In the genomic region with DNA sequence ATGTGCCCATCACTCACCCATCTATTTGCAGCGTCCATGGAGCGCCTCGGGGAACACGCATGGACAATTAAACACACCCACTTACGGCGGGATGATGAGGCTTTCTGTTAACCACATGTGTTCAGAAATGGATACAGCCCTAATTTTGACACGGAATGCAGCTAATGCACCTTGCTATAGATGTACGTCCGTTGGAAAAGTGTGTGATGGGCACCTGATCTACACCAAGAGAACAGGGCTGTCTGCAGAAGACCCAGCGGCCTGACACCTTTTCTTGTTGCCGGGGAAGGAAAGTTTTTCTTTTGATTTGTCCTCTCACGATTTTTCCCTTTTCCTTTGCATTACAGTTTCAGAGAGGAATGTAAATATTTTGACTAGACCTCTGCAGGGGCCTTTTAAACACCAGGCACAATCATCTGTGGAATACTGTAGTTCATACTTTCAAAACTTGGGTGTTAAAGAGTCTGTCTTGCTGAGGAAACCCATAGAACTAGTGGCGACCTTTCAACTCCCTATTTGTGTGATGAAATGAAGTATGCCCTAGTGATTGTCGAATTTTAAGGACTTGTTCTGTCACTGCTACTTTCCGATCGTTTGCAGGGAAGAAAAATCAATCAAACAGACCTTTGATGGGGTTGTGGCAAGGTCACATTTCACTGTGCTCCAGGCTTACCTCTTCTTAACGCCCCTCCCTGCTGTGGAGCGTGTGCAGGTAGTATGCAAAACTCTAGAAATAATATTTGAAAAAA, we compare ENCODE assay signal across 12 cellular contexts. TPM values are rescaled to one million over a fixed set of nuclear protein-coding genes. Genes with fewer than 3 reads are reported as not detected.
DNase-seq lines count a peak whose midpoint lies in the region; ATAC-seq and TF ChIP-seq lines count a peak whose summit lies in the region.
"Had no signal": no experiment of that assay in that cellular context is flagged by ENCODE, and none has a peak within 500 bp of the region (broad histone marks: within the 10 kb centered on the region; RNA-seq: fewer than 3 reads in every experiment).

No MANE protein-coding gene starts in this region.

- H3K9me3 ChIP-seq in A673 (ENCODE audit: low read depth, low read length, poor library complexity, severe bottlenecking) (no peaks in the 10 kb centered on the region), iPS DF 6.9 (ENCODE audit: control insufficient read depth, insufficient read depth, low read length) (no peaks in the 10 kb centered on the region)
- H3K9me3 ChIP-seq in CD8-positive, alpha-beta T cell (ENCODE audit: low read length) = no peaks in the 10 kb centered on the region
- H3K9me3 ChIP-seq: heart right ventricle had no signal

- H3K36me3 ChIP-seq in A673 (ENCODE audit: insufficient read depth, low read length, poor library complexity, severe bottlenecking) (no peaks in the 10 kb centered on the region), iPS DF 6.9 (ENCODE audit: control insufficient read depth, insufficient read depth, low read length) (no peaks in the 10 kb centered on the region)
- H3K36me3 ChIP-seq in CD8-positive, alpha-beta T cell (ENCODE audit: insufficient read depth, low read length) = no peaks in the 10 kb centered on the region
- H3K36me3 ChIP-seq: heart right ventricle, WERI-Rb-1 had no signal

- WGBS in iPS DF 6.9 (ENCODE audit: insufficient coverage, insufficient read length) = no CpG with 5 or more reads among the region's 18 CpGs

- H3K4me3 Mint-ChIP-seq in CD8-positive, alpha-beta T cell = peak overlapping the region; percentile 27
- no peak overlapping the region for H3K4me3 Mint-ChIP-seq in activated T-helper 1 cell treated with anti-CD3 and anti-CD28 coated beads, Interleukin-12 subunit alpha, Interleukin-12 subunit beta, Interleukin-2, Interleukin-4 antibody, amounts not matched to agents 30 ng/mL and 10 ng/mL and 1 ng/mL, durations not matched to agents 14 hours and 24 hours and 36 hours

- CTCF ChIA-PET in A673 (lab: Charles Lee) = interaction anchor here (0.6 kb wide), 1 partner anchor 343 kb away, joined by 3 read pairs; no protein-coding TSS in a partner anchor
- CTCF ChIA-PET in CD8-positive, alpha-beta T cell (lab: Charles Lee) = no interaction called here

- POLR2A ChIA-PET in A673 (lab: Charles Lee; ENCODE audit: low non-redundant PET) = no interaction called here
- POLR2A ChIA-PET in CD8-positive, alpha-beta T cell (lab: Charles Lee) = no interaction called here

- DNase-seq in A673 (ENCODE audit: low spot score) (no peak), iPS DF 6.9 (ENCODE audit: low read depth, low spot score) (no peak), dedifferentiated amniotic fluid mesenchymal stem cell (ENCODE audit: extremely low spot score) (no peak)
- no peak for DNase-seq in CD8-positive, alpha-beta T cell
- DNase-seq in activated T-helper 1 cell treated with anti-CD3 and anti-CD28 coated beads, Interleukin-12 subunit alpha, Interleukin-12 subunit beta, Interleukin-2, Interleukin-4 antibody, amounts not matched to agents 30 ng/mL and 10 ng/mL and 1 ng/mL, durations not matched to agents 14 hours and 24 hours and 36 hours (ENCODE audit: low spot score) = no peak
- no peak for DNase-seq in central memory CD4-positive, alpha-beta T cell
- DNase-seq: heart right ventricle, WERI-Rb-1 had no signal

- no peak overlapping the region for H3K27ac Mint-ChIP-seq in CD8-positive, alpha-beta T cell
- H3K27ac Mint-ChIP-seq in activated T-helper 1 cell treated with anti-CD3 and anti-CD28 coated beads, Interleukin-12 subunit alpha, Interleukin-12 subunit beta, Interleukin-2, Interleukin-4 antibody, amounts not matched to agents 30 ng/mL and 10 ng/mL and 1 ng/mL, durations not matched to agents 14 hours and 24 hours and 36 hours = peak overlapping the region; percentile 53

- no peak for TF ChIP-seq CTCF in A673 (conservative IDR thresholded peaks at IDR 0.05; ENCODE audit: low read depth, low read length)
- TF ChIP-seq CTCF in CD8-positive, alpha-beta T cell (IDR thresholded peaks at IDR 0.05) = no peak

- no peak for ATAC-seq in CD8-positive, alpha-beta T cell
- ATAC-seq in GM19452 (IDR thresholded peaks at IDR 0.05; ENCODE audit: unreplicated experiment) (no peak), HG03039 (IDR thresholded peaks at IDR 0.05; ENCODE audit: unreplicated experiment) (no peak)
- ATAC-seq: heart right ventricle had no signal

- intact Hi-C loops in A673 (cut with micrococcal nuclease; ENCODE audit: unreplicated experiment) = no loop called here
- intact Hi-C loops in CD8-positive, alpha-beta T cell (cut with DNase I, micrococcal nuclease) = no loop called here
- intact Hi-C loops in activated T-helper 1 cell treated with anti-CD3 and anti-CD28 coated beads, Interleukin-12 subunit alpha, Interleukin-12 subunit beta, Interleukin-2, Interleukin-4 antibody, amounts not matched to agents 30 ng/mL and 10 ng/mL and 1 ng/mL, durations not matched to agents 14 hours and 24 hours and 36 hours (cut with micrococcal nuclease) = loop anchor here (5.0 kb wide), 1 partner anchor 130 kb away; no protein-coding TSS in a partner anchor

- H3K9me3 Mint-ChIP-seq in CD8-positive, alpha-beta T cell = no peaks in the 10 kb centered on the region
- no peaks in the 10 kb centered on the region for H3K9me3 Mint-ChIP-seq in activated T-helper 1 cell treated with anti-CD3 and anti-CD28 coated beads, Interleukin-12 subunit alpha, Interleukin-12 subunit beta, Interleukin-2, Interleukin-4 antibody, amounts not matched to agents 30 ng/mL and 10 ng/mL and 1 ng/mL, durations not matched to agents 14 hours and 24 hours and 36 hours

- H3K4me1 ChIP-seq in A673 (ENCODE audit: insufficient read depth, low read length, poor library complexity, severe bottlenecking) = peaks cover 19% of the 10 kb centered on the region
- H3K4me1 ChIP-seq in CD8-positive, alpha-beta T cell (ENCODE audit: insufficient read depth, low read length) = no peaks in the 10 kb centered on the region
- H3K4me1 ChIP-seq in iPS DF 6.9 (ENCODE audit: control insufficient read depth, insufficient read depth, low read length) = peaks cover 15% of the 10 kb centered on the region

- H3K4me1 Mint-ChIP-seq in CD8-positive, alpha-beta T cell (ENCODE audit: low read depth) = peaks cover 26% of the 10 kb centered on the region
- H3K4me1 Mint-ChIP-seq in activated T-helper 1 cell treated with anti-CD3 and anti-CD28 coated beads, Interleukin-12 subunit alpha, Interleukin-12 subunit beta, Interleukin-2, Interleukin-4 antibody, amounts not matched to agents 30 ng/mL and 10 ng/mL and 1 ng/mL, durations not matched to agents 14 hours and 24 hours and 36 hours (ENCODE audit: low read depth) = peaks cover 7% of the 10 kb centered on the region

- no peaks in the 10 kb centered on the region for H3K36me3 Mint-ChIP-seq in CD8-positive, alpha-beta T cell
- no peaks in the 10 kb centered on the region for H3K36me3 Mint-ChIP-seq in activated T-helper 1 cell treated with anti-CD3 and anti-CD28 coated beads, Interleukin-12 subunit alpha, Interleukin-12 subunit beta, Interleukin-2, Interleukin-4 antibody, amounts not matched to agents 30 ng/mL and 10 ng/mL and 1 ng/mL, durations not matched to agents 14 hours and 24 hours and 36 hours (ENCODE audit: low read depth)

- BruUV-seq in A673 (replicated peaks; lab: Mats Ljungman, UMichigan) = no TSS peak

- no peak overlapping the region for H3K27ac ChIP-seq in A673 (ENCODE audit: low read depth, low read length, poor library complexity, severe bottlenecking)
- H3K27ac ChIP-seq in CD8-positive, alpha-beta T cell (ENCODE audit: low read depth, low read length) = no peak overlapping the region
- no peak overlapping the region for H3K27ac ChIP-seq in iPS DF 6.9 (ENCODE audit: low read length)
- H3K27ac ChIP-seq: heart right ventricle, RWPE1, WERI-Rb-1 had no signal

- H3K27me3 Mint-ChIP-seq in CD8-positive, alpha-beta T cell (ENCODE audit: low read depth) = peaks cover 69% of the 10 kb centered on the region
- H3K27me3 Mint-ChIP-seq in activated T-helper 1 cell treated with anti-CD3 and anti-CD28 coated beads, Interleukin-12 subunit alpha, Interleukin-12 subunit beta, Interleukin-2, Interleukin-4 antibody, amounts not matched to agents 30 ng/mL and 10 ng/mL and 1 ng/mL, durations not matched to agents 14 hours and 24 hours and 36 hours (ENCODE audit: insufficient read depth) = peaks cover 67% of the 10 kb centered on the region

- H3K4me3 ChIP-seq in A673 (ENCODE audit: low read depth, low read length, poor library complexity, severe bottlenecking) = peak overlapping the region; percentile 5
- H3K4me3 ChIP-seq in CD8-positive, alpha-beta T cell (ENCODE audit: low read depth, low read length) = no peak overlapping the region
- H3K4me3 ChIP-seq in iPS DF 6.9 (ENCODE audit: low read length) = peak overlapping the region; percentile 33; the same call in 1 of the 2 replicates

- H3K27me3 ChIP-seq in A673 (replicated peaks; ENCODE audit: insufficient read depth, low read depth, low read length, poor library complexity) (peaks cover 100% of the 10 kb centered on the region), iPS DF 6.9 (ENCODE audit: control insufficient read depth, insufficient read depth, low read length) (peaks cover 43% of the 10 kb centered on the region)
- H3K27me3 ChIP-seq in CD8-positive, alpha-beta T cell (ENCODE audit: insufficient read depth, low read length) = peaks cover 26% of the 10 kb centered on the region

RNA-seq across cellular contexts. Expression of gene PAX6, which starts 16.5 kb away (rescaled TPM):
- total RNA-seq in A673 (2021) = 22.4 and 33.9 TPM in 2 replicates
- total RNA-seq in CD8-positive, alpha-beta T cell = not detected
- total RNA-seq in activated T-helper 1 cell treated with anti-CD3 and anti-CD28 coated beads, Interleukin-12 subunit alpha, Interleukin-12 subunit beta, Interleukin-2, Interleukin-4 antibody, amounts not matched to agents 30 ng/mL and 10 ng/mL and 1 ng/mL, durations not matched to agents 14 hours and 24 hours and 36 hours = not detected in 2 replicates
- total RNA-seq: dermis microvascular lymphatic vessel endothelial cell, heart right ventricle had no signal

Comparison
In these comparisons a context has a peak if more than half of its experiments do, and no peak if none do; other contexts are left out.
1. RNA of gene PAX6, which starts 16.5 kb away (total RNA-seq): 22.4 to 33.9 TPM in A673; not detected in CD8-positive, alpha-beta T cell and not detected in activated T-helper 1 cell treated with anti-CD3 and anti-CD28 coated beads, Interleukin-12 subunit alpha, Interleukin-12 subunit beta, Interleukin-2, Interleukin-4 antibody, amounts not matched to agents 30 ng/mL and 10 ng/mL and 1 ng/mL, durations not matched to agents 14 hours and 24 hours and 36 hours; every median in the first group is over 10 times any median in the second.